17 cellular contexts compared by ENCODE assay signal in the genomic region with DNA sequence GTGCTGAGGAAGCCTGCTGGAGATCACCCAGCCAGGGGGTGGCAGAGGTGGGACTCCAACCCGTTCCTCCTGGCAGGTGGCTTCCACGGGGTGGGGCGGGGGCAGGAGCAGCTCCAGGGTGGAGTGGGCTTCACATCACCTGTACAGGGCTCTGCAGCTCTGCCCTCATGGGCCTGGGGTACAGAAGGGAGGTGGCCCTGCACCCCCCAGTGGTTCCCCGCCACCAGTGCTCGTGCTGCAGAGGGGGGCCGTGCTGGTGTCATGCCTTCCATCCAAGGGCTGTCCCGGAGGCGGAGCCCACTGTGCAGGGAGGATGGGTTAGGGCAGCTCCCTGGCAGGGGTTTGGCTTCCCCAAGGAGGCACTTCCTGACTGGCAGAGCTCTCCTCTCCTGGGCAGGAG.
A peak's percentile ranks its signal among the peaks of the same experiment; 100 is the strongest.
DNase-seq lines count a peak whose midpoint lies in the region; ATAC-seq and TF ChIP-seq lines count a peak whose summit lies in the region.
"Had no signal": no experiment of that assay in that cellular context is flagged by ENCODE, and none has a peak within 500 bp of the region (broad histone marks: within the 10 kb centered on the region; RNA-seq: fewer than 3 reads in every experiment).

No MANE protein-coding gene starts in this region.

- H3K9me3 ChIP-seq in heart left ventricle (no peaks in the 10 kb centered on the region), left ventricle myocardium inferior (replicated peaks) (no peaks in the 10 kb centered on the region), RWPE2 (ENCODE audit: severe bottlenecking) (no peaks in the 10 kb centered on the region), lower lobe of right lung (no peaks in the 10 kb centered on the region), aorta (ENCODE audit: control insufficient read depth, low read length) (no peaks in the 10 kb centered on the region)
- H3K9me3 ChIP-seq: SJCRH30 had no signal

- intact Hi-C loops in heart left ventricle (cut with DNase I), result no loop called here
- intact Hi-C loops in left ventricle myocardium inferior (cut with micrococcal nuclease), result no loop called here
- intact Hi-C loops in lower lobe of right lung (cut with DNase I), result no loop called here
- intact Hi-C loops in aorta (cut with DNase I), result no loop called here

- 40 to 90% (median 82%) methylated on average over 1 to 8 of the region's 8 CpGs for WGBS in heart left ventricle, 4 donors
- 69 to 77% methylated on average over 8 of the region's 8 CpGs for WGBS in aorta, 2 donors

- no peaks in the 10 kb centered on the region for H3K4me1 ChIP-seq in heart left ventricle
- no peaks in the 10 kb centered on the region for H3K4me1 ChIP-seq in left ventricle myocardium inferior
- peaks cover 9% of the 10 kb centered on the region for H3K4me1 ChIP-seq in RWPE2 (ENCODE audit: insufficient read depth, poor library complexity, severe bottlenecking)
- no peaks in the 10 kb centered on the region for H3K4me1 ChIP-seq in lower lobe of right lung
- H3K4me1 ChIP-seq in aorta (ENCODE audit: control insufficient read depth in 1 of 2, insufficient read depth in 2 of 2, low read length in 2 of 2), result no peaks in the 10 kb centered on the region
- H3K4me1 ChIP-seq: SJCRH30 had no signal

- no peak overlapping the region for H3K4me3 ChIP-seq in heart left ventricle
- no peak overlapping the region for H3K4me3 ChIP-seq in left ventricle myocardium inferior
- no peak overlapping the region for H3K4me3 ChIP-seq in RWPE2 (ENCODE audit: severe bottlenecking)
- H3K4me3 ChIP-seq in lower lobe of right lung, result no peak overlapping the region
- H3K4me3 ChIP-seq in aorta (ENCODE audit: low read length in 2 of 2), result no peak overlapping the region
- H3K4me3 ChIP-seq: SJCRH30 had no signal

- peak in 3 of 5 donors; percentile 14 to 46 (median 20) for DNase-seq in heart left ventricle
- no peak for DNase-seq in left ventricle myocardium inferior
- peak; percentile 35 for DNase-seq in RWPE2 (ENCODE audit: low spot score)
- DNase-seq in lower lobe of right lung, result peak; percentile 28
- peak; percentile 35 to 68 for DNase-seq in aorta
- DNase-seq: ACHN; AML-193; DMS 273 treated with DMSO at 0.1 percent for 48 hours; GF-D8; NCI-H2029 treated with DMSO at 0.1 percent for 48 hours; NCI-H2171 treated with DMSO at 0.1 percent for 48 hours; NCI-H446 treated with DMSO at 0.1 percent for 48 hours; NK-92 treated with Interleukin-12 subunit alpha and Interleukin-12 subunit beta, amount 100 ng/mL, for 24 hours; OCI-M1; SJCRH30 had no signal

- H3K27me3 ChIP-seq in heart left ventricle (peaks cover 0 to 3% (median 0%) of the 10 kb centered on the region in 9 donors), left ventricle myocardium inferior (ENCODE audit: low read depth) (peaks cover 34% of the 10 kb centered on the region), RWPE2 (ENCODE audit: insufficient read depth, poor library complexity, severe bottlenecking) (no peaks in the 10 kb centered on the region), lower lobe of right lung (ENCODE audit: low read depth) (peaks cover 12% of the 10 kb centered on the region), aorta (ENCODE audit: control insufficient read depth in 1 of 2, insufficient read depth in 2 of 2, low read length in 1 of 2) (no peaks in the 10 kb centered on the region)

- no peak overlapping the region for H3K27ac ChIP-seq in heart left ventricle
- no peak overlapping the region for H3K27ac ChIP-seq in left ventricle myocardium inferior (replicated peaks)
- no peak overlapping the region for H3K27ac ChIP-seq in RWPE2 (ENCODE audit: poor library complexity, severe bottlenecking)
- no peak overlapping the region for H3K27ac ChIP-seq in lower lobe of right lung
- H3K27ac ChIP-seq in aorta (ENCODE audit: low read depth in 1 of 2, low read length in 2 of 2), result no peak overlapping the region
- H3K27ac ChIP-seq: SJCRH30 had no signal

- TF ChIP-seq CTCF in heart left ventricle (IDR thresholded peaks at IDR 0.05) (no peak), left ventricle myocardium inferior (IDR thresholded peaks at IDR 0.05; ENCODE audit: borderline replicate concordance) (no peak), RWPE2 (IDR thresholded peaks at IDR 0.05; ENCODE audit: poor library complexity, severe bottlenecking) (no peak), lower lobe of right lung (IDR thresholded peaks at IDR 0.05) (no peak)

- no peaks in the 10 kb centered on the region for H3K36me3 ChIP-seq in heart left ventricle
- H3K36me3 ChIP-seq in left ventricle myocardium inferior, result no peaks in the 10 kb centered on the region
- no peaks in the 10 kb centered on the region for H3K36me3 ChIP-seq in RWPE2 (ENCODE audit: low read depth)
- no peaks in the 10 kb centered on the region for H3K36me3 ChIP-seq in lower lobe of right lung
- H3K36me3 ChIP-seq in aorta (ENCODE audit: control insufficient read depth in 1 of 2, insufficient read depth in 2 of 2, low read length in 1 of 2), result no peaks in the 10 kb centered on the region
- H3K36me3 ChIP-seq: SJCRH30 had no signal

- no peak for ATAC-seq in heart left ventricle
- no peak for ATAC-seq in RWPE2 (ENCODE audit: low read depth)
- no peak for ATAC-seq in lower lobe of right lung
- ATAC-seq in aorta (ENCODE audit: low FRiP score), result no peak
- no peak for ATAC-seq in HG03135 (IDR thresholded peaks at IDR 0.05; ENCODE audit: unreplicated experiment)
- ATAC-seq in HG02798 (IDR thresholded peaks at IDR 0.05; ENCODE audit: poor library complexity, unreplicated experiment), result no peak

- no peak for TF ChIP-seq POLR2A in heart left ventricle (IDR thresholded peaks at IDR 0.05)
